In the genomic region with DNA sequence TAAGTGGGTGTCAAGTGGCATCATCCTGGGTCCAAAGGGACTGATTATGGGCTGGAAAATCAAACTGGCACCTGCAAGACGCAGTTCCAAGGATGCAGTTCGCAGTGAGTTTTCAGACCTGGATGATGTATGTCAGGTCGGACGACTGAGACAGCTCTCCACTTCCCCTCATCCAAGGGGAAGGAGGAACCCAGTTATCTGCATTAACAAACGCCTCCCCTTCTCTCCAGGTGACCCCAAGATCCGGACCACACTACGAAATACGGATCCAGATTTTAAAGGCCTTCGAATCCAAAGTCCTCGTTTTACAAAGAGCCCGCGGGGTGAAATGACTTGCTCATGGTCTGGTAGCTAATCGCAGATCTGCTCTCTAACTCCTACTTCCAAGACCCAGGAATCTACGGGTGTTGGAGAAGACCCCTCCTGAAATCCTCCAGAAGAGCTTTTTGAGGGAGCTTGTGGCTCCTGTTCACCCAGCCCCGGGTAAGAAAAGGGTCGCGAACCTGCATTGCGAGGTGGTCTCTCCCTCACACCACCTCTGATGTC, we compare ENCODE assay signal across 8 cellular contexts. TPM values are rescaled to one million over a fixed set of nuclear protein-coding genes. Genes with fewer than 3 reads are reported as not detected.
DNase-seq lines count a peak whose midpoint lies in the region; ATAC-seq and TF ChIP-seq lines count a peak whose summit lies in the region.

No MANE protein-coding gene starts in this region.

- no peaks in the 10 kb centered on the region for H3F3A ChIP-seq in Loucy (ENCODE audit: low read depth)

- 7 to 14% (median 10%) methylated on average over 13 to 18 of the region's 18 CpGs for WGBS in adrenal gland, 4 donors
- WGBS in tibial nerve, 2 donors: 19 to 26% methylated on average over 15 to 17 of the region's 18 CpGs

- H3K27ac ChIP-seq in adrenal gland (peak overlapping the region in 4 of 5 donors; percentile 63 to 91 (median 88)), left lung (peak overlapping the region; percentile 83 to 91), tibial nerve (peak overlapping the region; percentile 85 to 97 (median 94))

- H3K9me3 Mint-ChIP-seq in activated naive CD4-positive, alpha-beta T cell treated with anti-CD3 and anti-CD28 coated beads, Interleukin-2, amount 50 U/mL, for 24 hours: no peaks in the 10 kb centered on the region

- H3K27ac Mint-ChIP-seq in activated naive CD4-positive, alpha-beta T cell treated with anti-CD3 and anti-CD28 coated beads, Interleukin-2, amount 50 U/mL, for 24 hours: peak overlapping the region; percentile 52

- H4K20me1 ChIP-seq in Loucy (ENCODE audit: insufficient read depth, low read length, poor library complexity, severe bottlenecking): peaks cover 11% of the 10 kb centered on the region

- no peaks in the 10 kb centered on the region; the same call in 1 of the 2 replicates for H3K9me2 ChIP-seq in Loucy (replicated peaks; ENCODE audit: low read depth, low read length)

- DNase-seq in activated naive CD4-positive, alpha-beta T cell treated with Interleukin-2 at 50 U/mL for 16 hours: no peak
- peak in 2 of 7 donors; percentile 13 to 26 for DNase-seq in adrenal gland
- DNase-seq in left lung: no peak
- no peak for DNase-seq in tibial nerve (ENCODE audit: low spot score in 2 of 2)
- DNase-seq in GM10266 (ENCODE audit: extremely low spot score): no peak

- no peak for TF ChIP-seq POLR2A in adrenal gland (IDR thresholded peaks at IDR 0.05)
- TF ChIP-seq POLR2A in tibial nerve (IDR thresholded peaks at IDR 0.05): no peak

- H3K36me3 ChIP-seq in Loucy (ENCODE audit: insufficient read depth, low read length) (no peaks in the 10 kb centered on the region), adrenal gland (replicated peaks in 1 of 2) (no peaks in the 10 kb centered on the region), left lung (no peaks in the 10 kb centered on the region), tibial nerve (no peaks in the 10 kb centered on the region)

- peaks cover 33% of the 10 kb centered on the region for H3K79me2 ChIP-seq in Loucy (ENCODE audit: insufficient read depth, low read length)

- H3K27me3 Mint-ChIP-seq in activated naive CD4-positive, alpha-beta T cell treated with anti-CD3 and anti-CD28 coated beads, Interleukin-2, amount 50 U/mL, for 24 hours: no peaks in the 10 kb centered on the region

- H3K9me3 ChIP-seq in Loucy (ENCODE audit: insufficient read depth, low read depth, low read length) (no peaks in the 10 kb centered on the region), adrenal gland (replicated peaks in 1 of 3) (no peaks in the 10 kb centered on the region), left lung (no peaks in the 10 kb centered on the region), tibial nerve (no peaks in the 10 kb centered on the region)

- H3K4me1 ChIP-seq in Loucy (ENCODE audit: insufficient read depth, low read length, poor library complexity, severe bottlenecking) (peaks cover 34% of the 10 kb centered on the region), adrenal gland (replicated peaks in 1 of 2) (peaks cover 4 to 20% of the 10 kb centered on the region in 2 donors), left lung (peaks cover 0 to 13% of the 10 kb centered on the region in 2 donors), tibial nerve (peaks cover 0 to 21% (median 5%) of the 10 kb centered on the region in 4 donors)

- TF ChIP-seq EP300 in tibial nerve (IDR thresholded peaks at IDR 0.05): no peak

- H3K4me3 Mint-ChIP-seq in activated naive CD4-positive, alpha-beta T cell treated with anti-CD3 and anti-CD28 coated beads, Interleukin-2, amount 50 U/mL, for 24 hours: peak overlapping the region; percentile 95

- H3K27me3 ChIP-seq in Loucy (ENCODE audit: insufficient read depth, low read length, poor library complexity, severe bottlenecking) (no peaks in the 10 kb centered on the region), adrenal gland (no peaks in the 10 kb centered on the region), left lung (peaks cover 2 to 56% of the 10 kb centered on the region in 2 donors), tibial nerve (no peaks in the 10 kb centered on the region)

- H3K4me1 Mint-ChIP-seq in activated naive CD4-positive, alpha-beta T cell treated with anti-CD3 and anti-CD28 coated beads, Interleukin-2, amount 50 U/mL, for 24 hours: peaks cover 38% of the 10 kb centered on the region

- intact Hi-C loops in adrenal gland (cut with DNase I) (no loop called here), left lung (cut with DNase I) (no loop called here)

- peak; percentile 19 for ATAC-seq in left lung
- no peak for ATAC-seq in HG02571 (IDR thresholded peaks at IDR 0.05; ENCODE audit: unreplicated experiment)

- peak overlapping the region; percentile 90 for H2AFZ ChIP-seq in Loucy (ENCODE audit: low read length)

- H3K4me3 ChIP-seq in Loucy (ENCODE audit: low read length, poor library complexity, severe bottlenecking) (peak overlapping the region; percentile 83), adrenal gland (peak overlapping the region in 2 of 4 donors; percentile 32 to 98), left lung (peak overlapping the region; percentile 54 to 63), tibial nerve (peak overlapping the region; percentile 41 to 86 (median 66))

- H3K9ac ChIP-seq in Loucy (ENCODE audit: low read depth, low read length, poor library complexity, severe bottlenecking): peak overlapping the region; percentile 62

- peak overlapping the region; percentile 100 for H3K4me2 ChIP-seq in Loucy (ENCODE audit: low read depth, low read length, poor library complexity, severe bottlenecking)

- peaks cover 3% of the 10 kb centered on the region for H3K36me3 Mint-ChIP-seq in activated naive CD4-positive, alpha-beta T cell treated with anti-CD3 and anti-CD28 coated beads, Interleukin-2, amount 50 U/mL, for 24 hours

- no peak; the same call in 1 of the 2 replicates for TF ChIP-seq CTCF in Loucy (conservative IDR thresholded peaks at IDR 0.05; ENCODE audit: low read length)
- no peak for TF ChIP-seq CTCF in adrenal gland (IDR thresholded peaks at IDR 0.05)
- no peak for TF ChIP-seq CTCF in left lung (IDR thresholded peaks at IDR 0.05)
- TF ChIP-seq CTCF in tibial nerve (IDR thresholded peaks at IDR 0.05): no peak
- no peak for TF ChIP-seq CTCF in GM10266 (IDR thresholded peaks at IDR 0.05; ENCODE audit: control insufficient read depth, insufficient read depth, low read depth, missing control alignments)

RNA-seq across cellular contexts. Expression of gene SYNE2, which starts 0.5 kb away (rescaled TPM):
- total RNA-seq in adrenal gland (100 to 1,000 TPM in 1 of 8 donors, 10 to 100 TPM in 7; 21.4 to 140 (median 63.9) TPM), left lung (10 to 100 TPM; 59.6 to 72.1 TPM), tibial nerve (100 to 1,000 TPM; 212 to 378 (median 285) TPM)
- polyA plus RNA-seq in adrenal gland: 10 to 100 TPM; 22.0 to 37.5 (median 26.9) TPM
